Comparison of ENCODE assay signal across 1 cellular context in genomic region chr12:108713471-108713870, GRCh38.
TF ChIP-seq lines count a peak whose summit lies in the region.

No MANE protein-coding gene starts in this region.

TF ChIP-seq in GM12878, 131 proteins besides CTCF, POLR2A, EP300 and RAD21:
- no peak for TF ChIP-seq ZNF274 (IDR thresholded peaks at IDR 0.05; ENCODE audit: insufficient read depth, insufficient read length)
- no peak for TF ChIP-seq CBFB (IDR thresholded peaks at IDR 0.05; ENCODE audit: low read depth)
- TF ChIP-seq CBX3 (IDR thresholded peaks at IDR 0.05; ENCODE audit: borderline replicate concordance, low read depth), result no peak
- no peak for TF ChIP-seq CHD4 (IDR thresholded peaks at IDR 0.05)
- TF ChIP-seq HDAC6 (IDR thresholded peaks at IDR 0.05; ENCODE audit: unreplicated experiment), result no peak
- no peak for TF ChIP-seq KDM1A (IDR thresholded peaks at IDR 0.05; ENCODE audit: borderline replicate concordance)
TF ChIP-seq in GM12878: peak in this region for 0.
